ENCODE assay signal across 11 cellular contexts in genomic region chr10:112954974-112955735, GRCh38. TPM values are rescaled to one million over a fixed set of nuclear protein-coding genes. Genes with fewer than 3 reads are reported as not detected.
A peak's percentile ranks its signal among the peaks of the same experiment; 100 is the strongest.
DNase-seq lines count a peak whose midpoint lies in the region; ATAC-seq, FAIRE-seq and TF ChIP-seq lines count a peak whose summit lies in the region.
"Had no signal": no experiment of that assay in that cellular context is flagged by ENCODE, and none has a peak within 500 bp of the region (broad histone marks: within the 10 kb centered on the region; RNA-seq: fewer than 3 reads in every experiment).

No MANE protein-coding gene starts in this region.

- no peaks in the 10 kb centered on the region for H3K9me3 ChIP-seq in A549
- H3K9me3 ChIP-seq in MG63 = no peaks in the 10 kb centered on the region
- no peaks in the 10 kb centered on the region for H3K9me3 ChIP-seq in naive thymus-derived CD4-positive, alpha-beta T cell (ENCODE audit: control insufficient read depth in 2 of 3, low read length in 3 of 3)

- no peak for TF ChIP-seq POLR2A in A549 (IDR thresholded peaks at IDR 0.05; ENCODE audit: low read length)

- TF ChIP-seq EP300 in A549 (IDR thresholded peaks at IDR 0.05) = no peak

- H3K36me3 Mint-ChIP-seq in naive thymus-derived CD4-positive, alpha-beta T cell = peaks cover 0 to 5% (median 2%) of the 10 kb centered on the region in 5 donors

- POLR2A ChIA-PET in A549 (lab: Yijun Ruan, JAX) = interaction anchor here (0.5 to 5.3 kb wide), 3 partner anchors 119 to 132 kb away, joined by 3 to 20 read pairs (median 6); no protein-coding TSS in a partner anchor
- POLR2A ChIA-PET in naive thymus-derived CD4-positive, alpha-beta T cell (lab: Charles Lee) = interaction anchor here (1.6 kb wide), 1 partner anchor 9 kb away, joined by 4 read pairs; no protein-coding TSS in a partner anchor

- peak; percentile 54 for FAIRE-seq in A549 (lab: Jason Lieb, UNC)

- peak overlapping the region; percentile 98 for H3K4me2 ChIP-seq in A549

- DNase-seq in A549 (ENCODE audit: low read depth in 1 of 2, low spot score in 1 of 2) (no peak), MG63 (no peak), epithelial cell of prostate (ENCODE audit: low read depth, low spot score) (no peak), NCI-H2107 treated with DMSO at 0.1 percent for 48 hours (lab: John Stamatoyannopoulos, UW; ENCODE audit: unreplicated experiment) (no peak)
- no peak for DNase-seq in naive thymus-derived CD4-positive, alpha-beta T cell
- DNase-seq in central memory CD4-positive, alpha-beta T cell = no peak
- no peak for DNase-seq in stimulated activated CD4-positive, alpha-beta T cell treated with anti-CD3 and anti-CD28 coated beads, Interleukin-1b, Interleukin-23, amount 100 ng/mL, for 48 hours
- DNase-seq: NCI-H345; posterior cingulate gyrus; stimulated activated naive CD8-positive, alpha-beta T cell treated with anti-CD3 and anti-CD28 coated beads, Interleukin-15, Interleukin-2, amounts not matched to agents 100 U/mL and 50 U/mL, for 24 hours had no signal

- H3K27me3 ChIP-seq in MG63 = no peaks in the 10 kb centered on the region
- H3K27me3 ChIP-seq in naive thymus-derived CD4-positive, alpha-beta T cell (ENCODE audit: control insufficient read depth in 2 of 2, insufficient read depth in 2 of 2, low read length in 2 of 2) = peaks cover 0 to 3% of the 10 kb centered on the region in 2 donors

- H3K4me3 ChIP-seq in A549 = peak overlapping the region; percentile 84
- peak overlapping the region; percentile 9 for H3K4me3 ChIP-seq in MG63
- H3K4me3 ChIP-seq in naive thymus-derived CD4-positive, alpha-beta T cell (ENCODE audit: low read length) = no peak overlapping the region

- peaks cover 53% of the 10 kb centered on the region for H3K4me1 ChIP-seq in A549
- peaks cover 0 to 3% of the 10 kb centered on the region in 2 donors for H3K4me1 ChIP-seq in naive thymus-derived CD4-positive, alpha-beta T cell (ENCODE audit: control insufficient read depth in 2 of 2, insufficient read depth in 2 of 2, low read length in 2 of 2)

- peaks cover 11 to 42% (median 27%) of the 10 kb centered on the region in 7 donors for H3K4me1 Mint-ChIP-seq in naive thymus-derived CD4-positive, alpha-beta T cell

- ATAC-seq in A549 = no peak
- ATAC-seq in naive thymus-derived CD4-positive, alpha-beta T cell = no peak
- no peak for ATAC-seq in HG02759 (IDR thresholded peaks at IDR 0.05; ENCODE audit: unreplicated experiment)
- ATAC-seq: stimulated activated naive CD8-positive, alpha-beta T cell treated with anti-CD3 and anti-CD28 coated beads, Interleukin-15, Interleukin-2, amounts not matched to agents 100 U/mL and 50 U/mL, for 24 hours had no signal

- no peak overlapping the region for H3K27ac Mint-ChIP-seq in naive thymus-derived CD4-positive, alpha-beta T cell

- H3K27me3 Mint-ChIP-seq in naive thymus-derived CD4-positive, alpha-beta T cell = peaks cover 21 to 83% (median 47%) of the 10 kb centered on the region in 5 donors

- TF ChIP-seq RAD21 in A549 (conservative IDR thresholded peaks at IDR 0.05 in 1 of 2, IDR thresholded peaks at IDR 0.05 in 1 of 2) = no peak

- peak overlapping the region in 7 of 10 donors; percentile 3 to 65 (median 20) for H3K4me3 Mint-ChIP-seq in naive thymus-derived CD4-positive, alpha-beta T cell

- peaks cover 2% of the 10 kb centered on the region; the same call in 1 of the 2 replicates for H3K36me3 ChIP-seq in MG63
- H3K36me3 ChIP-seq in naive thymus-derived CD4-positive, alpha-beta T cell (ENCODE audit: control insufficient read depth in 2 of 3, insufficient read depth in 3 of 3, low read length in 3 of 3) = no peaks in the 10 kb centered on the region

- H3K9me3 Mint-ChIP-seq in naive thymus-derived CD4-positive, alpha-beta T cell = no peaks in the 10 kb centered on the region

- H3K27ac ChIP-seq in A549 (peak overlapping the region; percentile 88 to 98), epithelial cell of prostate (peak overlapping the region; percentile 61)
- no peak overlapping the region for H3K27ac ChIP-seq in naive thymus-derived CD4-positive, alpha-beta T cell (ENCODE audit: low read depth, low read length)

- intact Hi-C loops in naive thymus-derived CD4-positive, alpha-beta T cell (cut with micrococcal nuclease) = loop anchor here in 1 of 2 donors (10.0 kb wide), 2 partner anchors 430 to 570 kb away; no protein-coding TSS in a partner anchor

- no peak for TF ChIP-seq CTCF in A549 (IDR thresholded peaks at IDR 0.05)

- 9% methylated on average over 8 of the region's 8 CpGs for WGBS in A549 (ENCODE audit: missing lambda C conversion rate)

- CTCF ChIA-PET in A549 (lab: Yijun Ruan, JAX) = interaction anchor here (0.8 to 1.8 kb wide), 6 partner anchors 10 to 390 kb away, joined by 3 to 6 read pairs (median 3); no protein-coding TSS in a partner anchor
- CTCF ChIA-PET in naive thymus-derived CD4-positive, alpha-beta T cell (lab: Charles Lee) = no interaction called here

TF ChIP-seq in A549, 52 proteins besides CTCF, POLR2A, EP300 and RAD21:
- TF ChIP-seq PHF8 (IDR thresholded peaks at IDR 0.05; ENCODE audit: borderline replicate concordance, low read depth) = no peak
- TF ChIP-seq RARB (CRISPR knock-in tag; IDR thresholded peaks at IDR 0.05) = no peak
- TF ChIP-seq TFCP2L1 (CRISPR knock-in tag; IDR thresholded peaks at IDR 0.05) = no peak
- no peak for TF ChIP-seq FOXS1 (CRISPR knock-in tag; IDR thresholded peaks at IDR 0.05)
- no peak for TF ChIP-seq RFX5 (IDR thresholded peaks at IDR 0.05)
- TF ChIP-seq, protein P1, sequence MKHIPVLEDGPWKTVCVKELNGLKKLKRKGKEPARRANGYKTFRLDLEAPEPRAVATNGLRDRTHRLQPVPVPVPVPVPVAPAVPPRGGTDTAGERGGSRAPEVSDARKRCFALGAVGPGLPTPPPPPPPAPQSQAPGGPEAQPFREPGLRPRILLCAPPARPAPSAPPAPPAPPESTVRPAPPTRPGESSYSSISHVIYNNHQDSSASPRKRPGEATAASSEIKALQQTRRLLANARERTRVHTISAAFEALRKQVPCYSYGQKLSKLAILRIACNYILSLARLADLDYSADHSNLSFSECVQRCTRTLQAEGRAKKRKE (CRISPR knock-in tag; IDR thresholded peaks at IDR 0.05; ENCODE audit: low read depth) = no peak
- no peak for TF ChIP-seq CBX8 (IDR thresholded peaks at IDR 0.05)

RNA-seq across cellular contexts. Expression of gene TCF7L2, which starts 5.1 kb away (rescaled TPM):
- 11.3 and 15.8 TPM in 2 replicates for polyA plus RNA-seq in A549 (2011; rRNA removed)
- 25.6 and 26.7 TPM in 2 replicates for polyA plus RNA-seq in A549 (2012; cell fraction: cytosol; rRNA removed)
- polyA plus RNA-seq in A549 (2012; cell fraction: nucleus; rRNA removed) = 54.2 and 56.7 TPM in 2 replicates
- polyA plus RNA-seq in A549 (2017; fragmentation: RNase III; extraction: RNeasy Plus Mini Kit Qiagen cat#74134 plus additional on column Dnase treatment) = 14.4 to 16.5 TPM (median 14.5 TPM) in 3 replicates
- polyA minus RNA-seq in A549 (2011; rRNA and poly(A)+ RNA removed) = 30.2 and 36.0 TPM in 2 replicates
- total RNA-seq in MG63 (2014; rRNA removed; shearing (Covaris generic); ENCODE audit: low replicate concordance) = 0.89 TPM in 1 of 2 replicates, not detected in the other
- total RNA-seq in naive thymus-derived CD4-positive, alpha-beta T cell = 10 to 100 TPM in 1 of 5 experiments, 1 to 10 TPM in 3, under 1 TPM in 1; 0.39 to 31.4 (median 3.5) TPM
- 1 to 10 TPM; 1.7 to 3.1 TPM for polyA plus RNA-seq in naive thymus-derived CD4-positive, alpha-beta T cell
